In the genomic region with DNA sequence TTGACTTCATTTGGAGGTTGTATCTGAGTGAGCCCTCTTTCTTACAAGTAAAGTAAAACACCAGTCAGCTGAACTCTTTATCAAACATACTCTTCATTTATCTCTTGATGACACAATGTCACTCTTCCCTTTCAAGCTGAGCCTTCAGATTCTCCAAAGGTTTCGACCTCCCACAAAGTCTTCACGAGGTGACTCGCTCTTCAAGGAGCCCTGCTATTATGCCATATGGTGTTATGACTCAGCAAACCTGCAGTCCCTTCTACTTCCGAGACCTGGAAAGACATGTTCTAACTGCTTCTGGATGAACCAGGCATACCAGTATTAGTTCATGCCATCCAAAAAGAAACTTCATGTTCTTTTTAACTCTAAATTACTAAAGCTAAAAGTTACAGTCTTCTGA, we compare ENCODE assay signal across 9 cellular contexts. TPM values are rescaled to one million over a fixed set of nuclear protein-coding genes. Genes with fewer than 3 reads are reported as not detected.
DNase-seq lines count a peak whose midpoint lies in the region; TF ChIP-seq lines count a peak whose summit lies in the region.
"Had no signal": no experiment of that assay in that cellular context is flagged by ENCODE, and none has a peak within 500 bp of the region (broad histone marks: within the 10 kb centered on the region; RNA-seq: fewer than 3 reads in every experiment).

No MANE protein-coding gene starts in this region.

- no peaks in the 10 kb centered on the region for H3K9me3 Mint-ChIP-seq in activated CD4-positive, alpha-beta memory T cell treated with anti-CD3 and anti-CD28 coated beads for 36 hours
- H3K9me3 Mint-ChIP-seq: activated B cell treated with CpG ODN at 0.5 μM for 24 hours had no signal

- H2AK5ac ChIP-seq in trophoblast cell (ENCODE audit: low read length), result no peak overlapping the region

- H3K27me3 ChIP-seq in trophoblast cell (ENCODE audit: insufficient read depth, low read length) (no peaks in the 10 kb centered on the region), transverse colon (no peaks in the 10 kb centered on the region)

- POLR2A ChIA-PET in activated CD4-positive, alpha-beta memory T cell treated with anti-CD3 and anti-CD28 coated beads for 36 hours (lab: Charles Lee), result no interaction called here

- intact Hi-C loops in transverse colon (cut with DNase I; ENCODE audit: low total_unique reads), result no loop called here
- intact Hi-C loops in activated CD4-positive, alpha-beta memory T cell treated with anti-CD3 and anti-CD28 coated beads for 36 hours (cut with micrococcal nuclease), result loop anchor here (5.0 kb wide), 1 partner anchor 670 kb away; no protein-coding TSS in a partner anchor

- no peak overlapping the region for H2BK12ac ChIP-seq in trophoblast cell (ENCODE audit: low read length)

- H3K27ac ChIP-seq in trophoblast cell (ENCODE audit: low read depth, low read length), result peak overlapping the region; percentile 32
- H3K27ac ChIP-seq in transverse colon, result no peak overlapping the region

- peaks cover 2% of the 10 kb centered on the region for H3K79me1 ChIP-seq in trophoblast cell (ENCODE audit: low read length)

- H3K27me3 Mint-ChIP-seq in activated CD4-positive, alpha-beta memory T cell treated with anti-CD3 and anti-CD28 coated beads for 36 hours, result peaks cover 8% of the 10 kb centered on the region

- no peak overlapping the region for H3K27ac Mint-ChIP-seq in activated CD4-positive, alpha-beta memory T cell treated with anti-CD3 and anti-CD28 coated beads for 36 hours
- H3K27ac Mint-ChIP-seq: activated B cell treated with CpG ODN at 0.5 μM for 24 hours had no signal

- no peak overlapping the region for H3K4ac ChIP-seq in trophoblast cell (ENCODE audit: low read depth, low read length)

- H3K4me2 ChIP-seq in trophoblast cell (ENCODE audit: low read length), result no peak overlapping the region

- no peak overlapping the region for H2BK120ac ChIP-seq in trophoblast cell (ENCODE audit: insufficient read depth, low read length, poor library complexity)

- no peak overlapping the region for H3K23ac ChIP-seq in trophoblast cell (ENCODE audit: low read length)

- no peaks in the 10 kb centered on the region for H3K36me3 Mint-ChIP-seq in activated CD4-positive, alpha-beta memory T cell treated with anti-CD3 and anti-CD28 coated beads for 36 hours

- no peak overlapping the region for H4K91ac ChIP-seq in trophoblast cell (ENCODE audit: low read depth, low read length)

- DNase-seq in GM03348 (ENCODE audit: low spot score) (peak; percentile 53), NCI-H69 (lab: John Stamatoyannopoulos, UW) (peak; percentile 86), dermis blood vessel endothelial cell (peak; percentile 58), trophoblast cell (peak; percentile 81 to 94), NCI-H748 treated with DMSO at 0.1 percent for 48 hours (lab: John Stamatoyannopoulos, UW) (no peak), transverse colon (no peak), NCI-H128 (lab: John Stamatoyannopoulos, UW; ENCODE audit: unreplicated experiment) (no peak)
- DNase-seq in activated CD4-positive, alpha-beta memory T cell treated with anti-CD3 and anti-CD28 coated beads for 36 hours, result no peak
- DNase-seq: activated B cell treated with CpG ODN at 0.5 μM for 24 hours had no signal

- H3K9me3 ChIP-seq in trophoblast cell (ENCODE audit: insufficient read depth, low read depth, low read length), result no peaks in the 10 kb centered on the region
- no peaks in the 10 kb centered on the region for H3K9me3 ChIP-seq in transverse colon

- no peak for TF ChIP-seq CTCF in transverse colon (IDR thresholded peaks at IDR 0.05)

- TF ChIP-seq EP300 in transverse colon (IDR thresholded peaks at IDR 0.05; ENCODE audit: low read depth), result no peak

- H3K36me3 ChIP-seq in trophoblast cell (ENCODE audit: control insufficient read depth in 1 of 2, insufficient read depth in 2 of 2, low read length in 2 of 2) (no peaks in the 10 kb centered on the region), transverse colon (no peaks in the 10 kb centered on the region)

- H2AFZ ChIP-seq in trophoblast cell (ENCODE audit: insufficient read depth, low read length, poor library complexity), result no peak overlapping the region

- no peak overlapping the region for H3K4me3 Mint-ChIP-seq in activated CD4-positive, alpha-beta memory T cell treated with anti-CD3 and anti-CD28 coated beads for 36 hours
- H3K4me3 Mint-ChIP-seq: activated B cell treated with CpG ODN at 0.5 μM for 24 hours had no signal

- H3K4me3 ChIP-seq in trophoblast cell (ENCODE audit: low read depth, low read length) (no peak overlapping the region), transverse colon (no peak overlapping the region)

- H3K79me2 ChIP-seq in trophoblast cell (ENCODE audit: control insufficient read depth, insufficient read depth, low read length, poor library complexity), result no peaks in the 10 kb centered on the region

- peaks cover 3% of the 10 kb centered on the region for H3K4me1 Mint-ChIP-seq in activated CD4-positive, alpha-beta memory T cell treated with anti-CD3 and anti-CD28 coated beads for 36 hours (ENCODE audit: low read depth)
- H3K4me1 Mint-ChIP-seq: activated B cell treated with CpG ODN at 0.5 μM for 24 hours had no signal

- no peak overlapping the region for H3K14ac ChIP-seq in trophoblast cell (ENCODE audit: low read length)

- H3K9ac ChIP-seq in trophoblast cell (ENCODE audit: low read length), result no peak overlapping the region

- in situ Hi-C loops in transverse colon (cut with MboI; ENCODE audit: low pct_ligation_motif_present in 1 of 4, low pct_unique_long_range_greater_than_20kb in 1 of 4, low sequenced_read_pairs in 3 of 4), result loop anchor here (5.0 to 10.0 kb wide), 4 partner anchors 392 to 402 kb away; no protein-coding TSS in a partner anchor

- no peak overlapping the region for H4K8ac ChIP-seq in trophoblast cell (ENCODE audit: low read depth, low read length)

- CTCF ChIA-PET in activated CD4-positive, alpha-beta memory T cell treated with anti-CD3 and anti-CD28 coated beads for 36 hours (lab: Charles Lee), result interaction anchor here (1.2 to 4.3 kb wide), 5 partner anchors 369 to 674 kb away, joined by 3 to 40 read pairs (median 4); no protein-coding TSS in a partner anchor

- TF ChIP-seq POLR2A in transverse colon (IDR thresholded peaks at IDR 0.05), result no peak

- peaks cover 2 to 3% of the 10 kb centered on the region in 2 experiments for H3K4me1 ChIP-seq in trophoblast cell (ENCODE audit: control insufficient read depth in 1 of 2, insufficient read depth in 2 of 2, low read length in 2 of 2)
- peaks cover 0 to 17% (median 4%) of the 10 kb centered on the region in 4 donors for H3K4me1 ChIP-seq in transverse colon

- H4K12ac ChIP-seq in trophoblast cell (ENCODE audit: low read depth, low read length), result no peak overlapping the region

- no peak overlapping the region for H3K18ac ChIP-seq in trophoblast cell (ENCODE audit: low read length)

- H2BK5ac ChIP-seq in trophoblast cell (ENCODE audit: low read depth, low read length, poor library complexity), result no peak overlapping the region

- WGBS in trophoblast cell (ENCODE audit: extremely low coverage, insufficient coverage, insufficient read length), result no CpG with 5 or more reads among the region's 4 CpGs
- 53 to 61% methylated on average over 4 of the region's 4 CpGs for WGBS in transverse colon (ENCODE audit: low coverage in 1 of 2), 2 donors

RNA-seq across cellular contexts. Expression of a gene that starts 23.1 kb away (rescaled TPM):
- total RNA-seq in dermis blood vessel endothelial cell (0.19 TPM in 1 of 2 replicates, not detected in the other), transverse colon (under 1 TPM in 1 of 4 donors, not detected in 3; 0.95 TPM)
- polyA plus RNA-seq in trophoblast cell (2013), result 0.03 and 0.04 TPM in 2 replicates
- total RNA-seq in activated CD4-positive, alpha-beta memory T cell treated with anti-CD3 and anti-CD28 coated beads for 36 hours, result not detected
- total RNA-seq: activated B cell treated with CpG ODN at 0.5 μM for 24 hours had no signal

RNA-seq across cellular contexts. Expression of a gene that starts 36.4 kb away (rescaled TPM):
- total RNA-seq in dermis blood vessel endothelial cell, result under 0.01 TPM in 1 of 2 replicates, not detected in the other
- polyA plus RNA-seq in trophoblast cell (2013), result 0.07 and 0.08 TPM in 2 replicates
- total RNA-seq in transverse colon, result under 1 TPM in 2 of 4 donors, not detected in 2; 0.14 to 0.48 TPM
- not detected for total RNA-seq in activated CD4-positive, alpha-beta memory T cell treated with anti-CD3 and anti-CD28 coated beads for 36 hours
- total RNA-seq: activated B cell treated with CpG ODN at 0.5 μM for 24 hours had no signal

Comparison
In these comparisons a context has a peak if more than half of its experiments do, and no peak if none do; other contexts are left out.
1. DNase-seq: peak in GM03348 (single experiment), NCI-H69 (single experiment), dermis blood vessel endothelial cell (single experiment) and trophoblast cell (2 of 2); none in NCI-H748 treated with DMSO at 0.1 percent for 48 hours (single experiment), transverse colon (single experiment), NCI-H128 (single experiment) and activated CD4-positive, alpha-beta memory T cell treated with anti-CD3 and anti-CD28 coated beads for 36 hours (single experiment).